ENCODE assay signal across 1 cellular context in genomic region chr5:16952968-16953671, GRCh38.
TF ChIP-seq lines count a peak whose summit lies in the region.

No MANE protein-coding gene starts in this region.

TF ChIP-seq in A549, 52 proteins besides CTCF, POLR2A, EP300 and RAD21 (continued from another document):
- TF ChIP-seq BCL3 (IDR thresholded peaks at IDR 0.05) = no peak
- TF ChIP-seq FOXS1 (CRISPR knock-in tag; IDR thresholded peaks at IDR 0.05) = no peak
- no peak for TF ChIP-seq FOSL2 (IDR thresholded peaks at IDR 0.05)
- no peak for TF ChIP-seq FOSL2 (CRISPR knock-in tag; IDR thresholded peaks at IDR 0.05)
- no peak for TF ChIP-seq BHLHE40 (IDR thresholded peaks at IDR 0.05; ENCODE audit: low read depth, low read length)
- TF ChIP-seq MAFK (IDR thresholded peaks at IDR 0.05; ENCODE audit: partially characterized antibody) = no peak
- TF ChIP-seq HES2 (IDR thresholded peaks at IDR 0.05) = no peak
- TF ChIP-seq ESRRA (IDR thresholded peaks at IDR 0.05; ENCODE audit: borderline replicate concordance, low read length) = no peak
